8 cellular contexts compared by ENCODE assay signal in the genomic region with DNA sequence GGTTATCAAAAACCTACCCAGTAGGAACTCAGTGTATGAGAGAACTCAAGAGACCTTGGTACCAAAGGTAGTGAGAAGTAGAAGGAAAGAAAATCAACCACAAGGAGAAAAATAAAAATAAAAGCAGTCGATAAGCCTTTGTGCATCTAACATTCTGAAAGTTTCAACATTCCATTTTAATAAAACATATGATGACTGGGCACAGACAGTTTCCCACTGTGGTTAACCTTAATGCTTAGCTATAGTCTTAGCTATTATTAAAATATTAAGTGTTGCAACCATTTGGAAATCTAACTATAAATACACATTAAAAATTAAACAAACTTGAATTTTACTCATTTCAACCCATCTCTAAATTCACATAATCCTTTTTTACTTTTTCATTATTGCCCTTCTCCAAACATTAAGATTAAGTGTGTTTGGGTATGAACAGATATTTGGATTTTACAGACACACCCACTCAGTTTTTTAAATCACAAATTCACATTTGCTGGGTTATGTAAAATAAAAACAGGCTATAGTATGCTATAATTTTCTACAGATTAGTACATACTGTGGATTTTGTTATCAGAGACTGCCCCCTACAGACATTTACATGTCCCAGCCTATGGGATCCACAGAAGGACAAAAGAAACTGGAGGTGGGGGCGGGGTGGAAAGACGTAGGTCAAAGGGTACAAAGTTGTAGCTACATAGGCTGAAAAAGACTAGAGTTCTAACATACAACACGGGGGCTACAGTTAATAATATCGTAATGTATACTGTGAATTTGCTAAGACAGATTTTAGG. TPM values are rescaled to one million over a fixed set of nuclear protein-coding genes. Genes with fewer than 3 reads are reported as not detected.
DNase-seq lines count a peak whose midpoint lies in the region; ATAC-seq and TF ChIP-seq lines count a peak whose summit lies in the region.

No MANE protein-coding gene starts in this region.

- ATAC-seq in GM18868 (IDR thresholded peaks at IDR 0.05; ENCODE audit: unreplicated experiment) = no peak
- ATAC-seq in HG03175 (IDR thresholded peaks at IDR 0.05; ENCODE audit: unreplicated experiment) = no peak

- H3K9me2 ChIP-seq in PC-9 (ENCODE audit: insufficient read depth) = no peaks in the 10 kb centered on the region

- no peak overlapping the region for H2AFZ ChIP-seq in PC-9

- intact Hi-C loops in PC-9 (cut with micrococcal nuclease; ENCODE audit: unreplicated experiment) = loop anchor here (1.0 kb wide), 1 partner anchor 597 kb away; no protein-coding TSS in a partner anchor

- TF ChIP-seq CTCF in PC-9 (conservative IDR thresholded peaks at IDR 0.05) = peak; percentile 57
- TF ChIP-seq CTCF in retinal pigment epithelial cell (conservative IDR thresholded peaks at IDR 0.05; ENCODE audit: low read depth, low read length) = peak; percentile 35

- H3K4me1 ChIP-seq in PC-9 (replicated peaks; ENCODE audit: insufficient read depth) = no peaks in the 10 kb centered on the region

- no peaks in the 10 kb centered on the region for H3K79me2 ChIP-seq in PC-9 (ENCODE audit: low read depth)

- no peaks in the 10 kb centered on the region for H4K20me1 ChIP-seq in PC-9 (ENCODE audit: insufficient read depth)

- no TSS peak for BruUV-seq in PC-9 (replicated peaks; lab: Mats Ljungman, UMichigan)

- H3K27me3 ChIP-seq in PC-9 (ENCODE audit: insufficient read depth, low read depth) = no peaks in the 10 kb centered on the region

- H3K36me3 ChIP-seq in PC-9 (ENCODE audit: low read depth) = 0 out of 2 replicates have a peak, but pooled peaks cover 3% of the 10 kb centered on the region

- H3F3A ChIP-seq in PC-9 (ENCODE audit: insufficient read depth, low read depth) = no peaks in the 10 kb centered on the region

- CTCF ChIA-PET in PC-9 (lab: Charles Lee) = interaction anchor here (0.6 kb wide), 1 partner anchor 11 kb away, joined by 3 read pairs; no protein-coding TSS in a partner anchor

- peak; percentile 11 for DNase-seq in stimulated activated CD4-positive, alpha-beta T cell treated with anti-CD3 and anti-CD28 coated beads, Interleukin-2, amount 100 ng/mL, for 4 hours (ENCODE audit: low read depth)
- no peak for DNase-seq in stimulated activated CD4-positive, alpha-beta T cell treated with anti-CD3 and anti-CD28 coated beads, Interleukin-4, amount 100 ng/mL, for 1 hour
- no peak for DNase-seq in PC-9
- peak; percentile 4 for DNase-seq in effector CD4-positive, alpha-beta T cell
- DNase-seq in retinal pigment epithelial cell (ENCODE audit: low read depth) = no peak
- no peak for DNase-seq in DMS79 (lab: John Stamatoyannopoulos, UW)

- no peak overlapping the region for H3K27ac ChIP-seq in PC-9

- no peak overlapping the region for H3K4me3 ChIP-seq in PC-9
- H3K4me3 ChIP-seq in retinal pigment epithelial cell (ENCODE audit: low read length) = no peak overlapping the region

- no peak overlapping the region for H3K4me2 ChIP-seq in PC-9

- POLR2A ChIA-PET in PC-9 (lab: Charles Lee; ENCODE audit: unreplicated experiment) = interaction anchor here (0.5 to 0.6 kb wide), 3 partner anchors 211 to 740 kb away, joined by 3 to 4 read pairs (median 3); no protein-coding TSS in a partner anchor

- H3K9me3 ChIP-seq in PC-9 (ENCODE audit: insufficient read depth, low read depth) = no peaks in the 10 kb centered on the region; the same call in 1 of the 2 replicates

RNA-seq across cellular contexts. Expression of a gene that starts 32.8 kb away (rescaled TPM):
- 17.8 and 20.9 TPM in 2 replicates for total RNA-seq in PC-9 (2021)

Comparison
In these comparisons a context has a peak if more than half of its experiments do, and no peak if none do; other contexts are left out.
1. DNase-seq: peak in stimulated activated CD4-positive, alpha-beta T cell treated with anti-CD3 and anti-CD28 coated beads, Interleukin-2, amount 100 ng/mL, for 4 hours (single experiment) and effector CD4-positive, alpha-beta T cell (single experiment); none in stimulated activated CD4-positive, alpha-beta T cell treated with anti-CD3 and anti-CD28 coated beads, Interleukin-4, amount 100 ng/mL, for 1 hour (single experiment), PC-9 (0 of 2), retinal pigment epithelial cell (single experiment) and DMS79 (single experiment).